In the genomic region with DNA sequence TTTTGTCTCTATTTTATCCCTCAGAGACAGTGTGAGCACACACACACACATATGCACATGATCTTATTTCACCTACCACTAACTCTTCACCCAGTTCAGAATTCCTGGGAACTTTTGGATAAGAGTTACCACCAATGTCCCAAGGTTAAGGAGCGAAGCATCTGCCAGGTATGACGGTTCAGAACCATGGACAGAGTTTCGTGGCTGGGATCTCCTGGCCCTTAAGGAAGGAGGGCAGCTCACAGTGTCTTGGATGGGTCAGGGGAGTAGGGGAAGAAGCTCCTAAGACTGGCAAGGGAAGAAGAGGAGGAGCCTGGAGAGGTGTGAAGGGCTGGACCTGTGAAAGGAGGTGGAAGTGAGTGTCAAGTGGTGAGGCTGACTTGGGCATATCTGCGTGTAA, we compare ENCODE assay signal across 2 cellular contexts.
A peak's percentile ranks its signal among the peaks of the same experiment; 100 is the strongest.
TF ChIP-seq lines count a peak whose summit lies in the region.

No MANE protein-coding gene starts in this region.

TF ChIP-seq in PFSK-1, 5 proteins besides CTCF, POLR2A, EP300 and RAD21:
- TF ChIP-seq FOXP2 (optimal IDR thresholded peaks at IDR 0.05; ENCODE audit: borderline replicate concordance, extremely low read depth, extremely low read length, insufficient read depth) = no peak
- TF ChIP-seq, protein P1, sequence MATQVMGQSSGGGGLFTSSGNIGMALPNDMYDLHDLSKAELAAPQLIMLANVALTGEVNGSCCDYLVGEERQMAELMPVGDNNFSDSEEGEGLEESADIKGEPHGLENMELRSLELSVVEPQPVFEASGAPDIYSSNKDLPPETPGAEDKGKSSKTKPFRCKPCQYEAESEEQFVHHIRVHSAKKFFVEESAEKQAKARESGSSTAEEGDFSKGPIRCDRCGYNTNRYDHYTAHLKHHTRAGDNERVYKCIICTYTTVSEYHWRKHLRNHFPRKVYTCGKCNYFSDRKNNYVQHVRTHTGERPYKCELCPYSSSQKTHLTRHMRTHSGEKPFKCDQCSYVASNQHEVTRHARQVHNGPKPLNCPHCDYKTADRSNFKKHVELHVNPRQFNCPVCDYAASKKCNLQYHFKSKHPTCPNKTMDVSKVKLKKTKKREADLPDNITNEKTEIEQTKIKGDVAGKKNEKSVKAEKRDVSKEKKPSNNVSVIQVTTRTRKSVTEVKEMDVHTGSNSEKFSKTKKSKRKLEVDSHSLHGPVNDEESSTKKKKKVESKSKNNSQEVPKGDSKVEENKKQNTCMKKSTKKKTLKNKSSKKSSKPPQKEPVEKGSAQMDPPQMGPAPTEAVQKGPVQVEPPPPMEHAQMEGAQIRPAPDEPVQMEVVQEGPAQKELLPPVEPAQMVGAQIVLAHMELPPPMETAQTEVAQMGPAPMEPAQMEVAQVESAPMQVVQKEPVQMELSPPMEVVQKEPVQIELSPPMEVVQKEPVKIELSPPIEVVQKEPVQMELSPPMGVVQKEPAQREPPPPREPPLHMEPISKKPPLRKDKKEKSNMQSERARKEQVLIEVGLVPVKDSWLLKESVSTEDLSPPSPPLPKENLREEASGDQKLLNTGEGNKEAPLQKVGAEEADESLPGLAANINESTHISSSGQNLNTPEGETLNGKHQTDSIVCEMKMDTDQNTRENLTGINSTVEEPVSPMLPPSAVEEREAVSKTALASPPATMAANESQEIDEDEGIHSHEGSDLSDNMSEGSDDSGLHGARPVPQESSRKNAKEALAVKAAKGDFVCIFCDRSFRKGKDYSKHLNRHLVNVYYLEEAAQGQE (IDR thresholded peaks at IDR 0.05; ENCODE audit: insufficient read depth in 1 of 2, low read depth in 2 of 2, low read length in 2 of 2) = peak; percentile 94 to 95
TF ChIP-seq in PFSK-1: peak in this region for 1.

TF ChIP-seq in H1, 55 proteins besides CTCF, POLR2A, EP300 and RAD21:
- TF ChIP-seq RNF2 (IDR thresholded peaks at IDR 0.05; ENCODE audit: borderline replicate concordance, low read depth, low read length, missing control alignments, poor library complexity, severe bottlenecking) = no peak
- peak; percentile 73 to 88; a peak in 3 of 4 replicates for TF ChIP-seq SIN3A (conservative IDR thresholded peaks at IDR 0.05 in 1 of 2, IDR thresholded peaks at IDR 0.05 in 1 of 2; ENCODE audit: low read depth in 1 of 2, low read length in 2 of 2)
TF ChIP-seq in H1: peak in this region for 1.
